Comparison of ENCODE assay signal across 7 cellular contexts in the genomic region with DNA sequence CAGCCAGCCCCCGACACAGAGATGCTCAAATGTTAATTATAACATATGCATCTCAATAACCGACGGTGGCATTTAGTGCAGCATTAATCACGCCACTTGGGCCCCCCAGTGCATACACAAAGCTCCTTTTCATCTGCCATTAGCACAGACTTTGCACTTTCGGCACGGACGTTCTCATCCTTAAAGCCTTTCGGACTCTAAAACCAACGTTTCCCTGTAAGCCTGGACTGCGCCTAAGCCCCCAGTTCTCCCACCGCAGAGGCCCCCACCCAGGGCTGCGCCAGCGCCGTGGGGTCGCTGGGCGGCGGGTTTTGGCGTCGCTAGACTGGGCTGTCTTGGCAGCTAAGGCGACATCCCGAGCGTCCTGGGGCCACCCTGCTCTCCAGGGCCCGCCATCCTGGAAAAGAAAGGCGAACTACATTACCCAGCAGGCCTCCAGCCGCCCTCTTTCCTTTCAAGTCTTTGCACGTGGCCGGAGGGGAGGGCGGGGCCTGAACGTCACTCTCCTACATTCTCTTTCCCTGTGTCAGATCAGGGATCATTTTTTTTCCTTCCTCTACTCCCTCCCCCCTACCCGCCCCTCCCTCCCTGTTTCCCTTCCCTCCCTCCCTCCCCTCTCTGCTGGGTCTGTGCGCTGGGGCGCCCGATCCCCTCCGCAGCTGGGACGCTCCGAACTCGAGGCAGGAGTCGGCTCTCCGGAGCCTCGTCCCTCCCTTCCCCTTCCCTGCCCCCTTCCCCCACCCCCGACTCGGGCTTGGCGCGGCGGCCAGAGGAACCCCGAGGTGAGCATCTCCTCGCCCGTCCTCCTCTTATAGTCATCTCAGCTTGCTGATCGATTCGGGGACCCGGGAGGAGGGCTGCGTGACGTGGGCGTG. TPM values are rescaled to one million over a fixed set of nuclear protein-coding genes. Genes with fewer than 3 reads are reported as not detected.
DNase-seq lines count a peak whose midpoint lies in the region; ATAC-seq and TF ChIP-seq lines count a peak whose summit lies in the region.

A gene (plus strand): TSS at position 501 of the 875 bp plus-strand sequence. CDS start 80,535 bp downstream, outside the sequence.

- DNase-seq in NCI-H187 treated with DMSO at 0.1 percent for 48 hours (lab: John Stamatoyannopoulos, UW): peak; percentile 84
- DNase-seq in T-helper 22 cell (ENCODE audit: low read depth): peak; percentile 35
- DNase-seq in body of pancreas: peak; percentile 95 to 98 (median 96)
- DNase-seq in hypothalamus (lab: John Stamatoyannopoulos, UW): peak; percentile 40 to 98 (median 92)
- DNase-seq in renal cortical epithelial cell (ENCODE audit: low read depth): peak; percentile 92

- ATAC-seq in GM18505 (IDR thresholded peaks at IDR 0.05; ENCODE audit: unreplicated experiment) (peak; percentile 51), HG02943 (IDR thresholded peaks at IDR 0.05; ENCODE audit: low read depth, unreplicated experiment) (peak; percentile 71), body of pancreas (peak; percentile 87)

- WGBS in body of pancreas, 2 donors: 4 to 8% methylated on average over 38 of the region's 54 CpGs

- intact Hi-C loops in body of pancreas (cut with DNase I): no loop called here

- H3K9me3 ChIP-seq in body of pancreas: no peaks in the 10 kb centered on the region

- no peak for TF ChIP-seq POLR2A in GM18505 (IDR thresholded peaks at IDR 0.05; ENCODE audit: borderline replicate concordance, extremely low read depth, insufficient read depth, insufficient read length)
- TF ChIP-seq POLR2A in body of pancreas (IDR thresholded peaks at IDR 0.05): peak in 2 of 3 donors; percentile 56 to 57

- no peak for TF ChIP-seq CTCF in body of pancreas (IDR thresholded peaks at IDR 0.05)

- no peaks in the 10 kb centered on the region for H3K36me3 ChIP-seq in body of pancreas (replicated peaks in 1 of 2; ENCODE audit: insufficient read depth in 1 of 2, low read depth in 2 of 2)

- peak within 1 kb of the TSS; percentile 65 to 86 for H3K4me3 ChIP-seq in body of pancreas

- H3K27me3 ChIP-seq in body of pancreas: no peaks in the 10 kb centered on the region

- H3K27ac ChIP-seq in body of pancreas: peak within 1 kb of the TSS; percentile 39 to 93 (median 72)

- H3K4me1 ChIP-seq in body of pancreas: peaks cover 26% of the 10 kb centered on the region

RNA-seq across cellular contexts. Expression of the gene that starts here (rescaled TPM):
- 10 to 100 TPM; 18.7 to 24.4 TPM for total RNA-seq in body of pancreas
- total RNA-seq in renal cortical epithelial cell: 7.1 and 25.8 TPM in 2 replicates

Comparison
In these comparisons a context has a peak if more than half of its experiments do, and no peak if none do; other contexts are left out.
1. Peak in every context shown above with its lines: DNase-seq, ATAC-seq, H3K4me3 ChIP-seq and H3K27ac ChIP-seq.
2. DNase-seq: peak in every context shown above with its lines; median percentile 96 in body of pancreas; 92 in hypothalamus; 92 in renal cortical epithelial cell; 84 in NCI-H187 treated with DMSO at 0.1 percent for 48 hours; 35 in T-helper 22 cell.